ENCODE assay signal across 8 cellular contexts in the genomic region with DNA sequence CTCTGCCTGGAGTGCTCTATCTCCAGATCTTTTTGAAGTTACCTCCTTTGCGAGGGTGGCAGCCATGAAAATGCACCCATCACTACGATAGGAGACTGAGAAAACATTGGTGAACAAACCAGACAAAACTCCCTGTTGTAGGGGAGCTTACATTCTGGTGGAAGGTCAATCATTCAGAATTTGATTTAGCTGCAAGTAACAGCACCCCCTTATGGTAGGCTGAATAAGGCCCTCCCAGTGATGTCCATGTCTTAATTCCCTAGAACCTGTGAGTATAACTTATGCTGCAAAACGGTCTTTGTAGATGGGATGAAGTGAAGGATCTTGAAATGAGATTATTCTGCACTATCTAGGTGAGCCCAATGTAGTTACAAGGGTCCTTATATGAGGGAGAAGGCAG. TPM values are rescaled to one million over a fixed set of nuclear protein-coding genes. Genes with fewer than 3 reads are reported as not detected.
A peak's percentile ranks its signal among the peaks of the same experiment; 100 is the strongest.
DNase-seq lines count a peak whose midpoint lies in the region; ATAC-seq and TF ChIP-seq lines count a peak whose summit lies in the region.

No MANE protein-coding gene starts in this region.

- peaks cover 0 to 2% (median 0%) of the 10 kb centered on the region in 5 donors for H3K9me3 Mint-ChIP-seq in CD8-positive, alpha-beta memory T cell

- H3K4me3 ChIP-seq in CD8-positive, alpha-beta memory T cell (ENCODE audit: low read length) = no peak overlapping the region
- no peak overlapping the region for H3K4me3 ChIP-seq in tibial nerve

- H3K27me3 ChIP-seq in CD8-positive, alpha-beta memory T cell (ENCODE audit: insufficient read depth, low read length, poor library complexity, severe bottlenecking) = no peaks in the 10 kb centered on the region
- no peaks in the 10 kb centered on the region for H3K27me3 ChIP-seq in tibial nerve

- peaks cover 4% of the 10 kb centered on the region for H3K4me1 ChIP-seq in CD8-positive, alpha-beta memory T cell (ENCODE audit: insufficient read depth, low read length)
- peaks cover 0 to 5% (median 0%) of the 10 kb centered on the region in 4 donors for H3K4me1 ChIP-seq in tibial nerve

- H3K9me3 ChIP-seq in T-helper 17 cell (ENCODE audit: control insufficient read depth, low read length, poor library complexity, severe bottlenecking) (no peaks in the 10 kb centered on the region), tibial nerve (peaks cover 0 to 3% (median 0%) of the 10 kb centered on the region in 4 donors)
- H3K9me3 ChIP-seq in CD8-positive, alpha-beta memory T cell (ENCODE audit: low read length) = no peaks in the 10 kb centered on the region

- WGBS in tibial nerve, 2 donors = 50 to 55% methylated on average over 3 of the region's 3 CpGs

- TF ChIP-seq EP300 in tibial nerve (IDR thresholded peaks at IDR 0.05) = no peak

- peaks cover 3% of the 10 kb centered on the region for H3K4me1 Mint-ChIP-seq in T-helper 17 cell
- H3K4me1 Mint-ChIP-seq in CD8-positive, alpha-beta memory T cell = peaks cover 4 to 9% (median 4%) of the 10 kb centered on the region in 3 donors

- TF ChIP-seq CTCF in tibial nerve (IDR thresholded peaks at IDR 0.05) = peak in 2 of 5 experiments; percentile 13 to 33

- DNase-seq in SIG-M5 treated with dmso at 0.1 percent for 504 hours (lab: John Stamatoyannopoulos, UW; ENCODE audit: unreplicated experiment) = peak; percentile 27
- DNase-seq in SIG-M5 (lab: John Stamatoyannopoulos, UW) = no peak
- DNase-seq in T-helper 17 cell = no peak
- peak; percentile 25 for DNase-seq in iPS-NIHi11 (ENCODE audit: low spot score)
- no peak for DNase-seq in LoVo (ENCODE audit: low spot score)
- no peak for DNase-seq in CD8-positive, alpha-beta memory T cell
- DNase-seq in tibial nerve (ENCODE audit: low spot score in 2 of 2) = no peak

- H3K36me3 Mint-ChIP-seq in T-helper 17 cell (ENCODE audit: low read depth) = no peaks in the 10 kb centered on the region
- peaks cover 0 to 5% (median 2%) of the 10 kb centered on the region in 3 donors for H3K36me3 Mint-ChIP-seq in CD8-positive, alpha-beta memory T cell

- H3K4me3 Mint-ChIP-seq in T-helper 17 cell = no peak overlapping the region
- H3K4me3 Mint-ChIP-seq in CD8-positive, alpha-beta memory T cell = no peak overlapping the region

- no peak overlapping the region for H3K27ac Mint-ChIP-seq in T-helper 17 cell
- peak overlapping the region in 1 of 8 donors; percentile 34 for H3K27ac Mint-ChIP-seq in CD8-positive, alpha-beta memory T cell

- H3K27me3 Mint-ChIP-seq in T-helper 17 cell = peaks cover 17% of the 10 kb centered on the region
- H3K27me3 Mint-ChIP-seq in CD8-positive, alpha-beta memory T cell = peaks cover 14 to 17% of the 10 kb centered on the region in 2 donors

- POLR2A ChIA-PET in CD8-positive, alpha-beta memory T cell (lab: Charles Lee) = no interaction called here

- CTCF ChIA-PET in CD8-positive, alpha-beta memory T cell (lab: Charles Lee) = interaction anchor here (0.7 to 1.6 kb wide), 5 partner anchors 10 to 147 kb away, joined by 3 to 6 read pairs (median 4); no protein-coding TSS in a partner anchor

- TF ChIP-seq POLR2A in tibial nerve (IDR thresholded peaks at IDR 0.05) = no peak

- H3K36me3 ChIP-seq in CD8-positive, alpha-beta memory T cell (ENCODE audit: insufficient read depth, low read length) = no peaks in the 10 kb centered on the region
- H3K36me3 ChIP-seq in tibial nerve = no peaks in the 10 kb centered on the region

- ATAC-seq in HG03135 (IDR thresholded peaks at IDR 0.05; ENCODE audit: unreplicated experiment) (peak; percentile 42), T-helper 17 cell (peak; percentile 48)

- H3K27ac ChIP-seq in CD8-positive, alpha-beta memory T cell (ENCODE audit: low read depth, low read length) = no peak overlapping the region
- H3K27ac ChIP-seq in tibial nerve = no peak overlapping the region

RNA-seq across cellular contexts. Expression of gene TEC, which starts 5.6 kb away (rescaled TPM):
- total RNA-seq in T-helper 17 cell = 1 to 10 TPM; 2.3 to 2.4 TPM
- total RNA-seq in CD8-positive, alpha-beta memory T cell = 1 to 10 TPM; 1.6 to 2.4 TPM
- polyA plus RNA-seq in CD8-positive, alpha-beta memory T cell = 1.6 TPM
- 1 to 10 TPM; 3.1 to 8.0 (median 5.0) TPM for total RNA-seq in tibial nerve

Comparison
In these comparisons a context has a peak if more than half of its experiments do, and no peak if none do; other contexts are left out.
1. DNase-seq: peak in SIG-M5 treated with dmso at 0.1 percent for 504 hours (single experiment) and iPS-NIHi11 (single experiment); none in SIG-M5 (single experiment), T-helper 17 cell (0 of 3), LoVo (single experiment), CD8-positive, alpha-beta memory T cell (0 of 5) and tibial nerve (0 of 2).